Comparison of ENCODE assay signal across 19 cellular contexts in the genomic region with DNA sequence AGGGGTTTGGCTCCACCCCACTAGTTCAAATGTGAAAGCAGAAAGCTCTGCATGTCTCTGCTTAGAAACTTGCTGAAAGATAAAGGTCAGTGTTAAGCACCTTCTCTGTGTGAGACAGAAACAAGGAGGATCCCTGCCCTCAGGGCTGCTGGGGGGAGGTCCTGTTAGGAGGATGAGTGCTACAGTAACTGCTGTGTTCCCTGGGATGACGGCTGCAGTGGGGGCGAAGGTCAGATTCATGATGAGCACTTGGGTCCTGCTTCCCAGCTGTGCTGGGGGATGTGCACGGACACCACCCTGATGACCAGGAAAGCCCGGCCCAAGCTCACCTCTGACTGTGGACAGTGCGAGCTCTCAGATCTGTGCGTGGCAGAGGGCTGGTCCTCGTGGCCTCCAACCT.
DNase-seq lines count a peak whose midpoint lies in the region; ATAC-seq and TF ChIP-seq lines count a peak whose summit lies in the region.
"Had no signal": no experiment of that assay in that cellular context is flagged by ENCODE, and none has a peak within 500 bp of the region (broad histone marks: within the 10 kb centered on the region; RNA-seq: fewer than 3 reads in every experiment).

No MANE protein-coding gene starts in this region.

- intact Hi-C loops in body of pancreas (cut with DNase I) (no loop called here), left colon (cut with DNase I, micrococcal nuclease) (no loop called here), spleen (cut with DNase I; ENCODE audit: low total_unique reads) (no loop called here)

- H3K9me3 ChIP-seq in HUES6 (ENCODE audit: control insufficient read depth, insufficient read depth, low read depth, low read length) (peaks cover 16% of the 10 kb centered on the region), body of pancreas (no peaks in the 10 kb centered on the region), spleen (peaks cover 0 to 26% (median 12%) of the 10 kb centered on the region in 8 donors)
- no peaks in the 10 kb centered on the region for H3K9me3 ChIP-seq in CD8-positive, alpha-beta memory T cell (ENCODE audit: low read length)

- peak overlapping the region; percentile 39; the same call in 1 of the 2 replicates for H3K27ac ChIP-seq in HUES6 (ENCODE audit: low read depth, low read length)
- H3K27ac ChIP-seq in body of pancreas, result no peak overlapping the region
- H3K27ac ChIP-seq in spleen, result peak overlapping the region in 7 of 8 donors; percentile 32 to 77 (median 65)
- H3K27ac ChIP-seq in CD8-positive, alpha-beta memory T cell (ENCODE audit: low read depth, low read length), result no peak overlapping the region

- H3K4me1 Mint-ChIP-seq in CD8-positive, alpha-beta memory T cell, result no peaks in the 10 kb centered on the region
- H3K4me1 Mint-ChIP-seq: CD4-positive, alpha-beta memory T cell; T-helper 17 cell had no signal

- H3K4me3 Mint-ChIP-seq in CD8-positive, alpha-beta memory T cell, result no peak overlapping the region
- H3K4me3 Mint-ChIP-seq: activated CD8-positive, alpha-beta T cell treated with anti-CD3 and anti-CD28 coated beads, Interleukin-2, amount 10 ng/mL, durations not matched to agents 7 days and 5 days; activated T-cell treated with anti-CD3 and anti-CD28 coated beads, Interleukin-2, amount 50 U/mL, for 4 hours; CD4-positive, alpha-beta memory T cell; natural killer cell treated with Interleukin-12 subunit alpha and Interleukin-12 subunit beta and Interleukin-15 and Interleukin-18, amount 100 ng/mL, for 72 hours; T-helper 17 cell had no signal

- CTCF ChIA-PET in CD8-positive, alpha-beta memory T cell (lab: Charles Lee), result no interaction called here

- DNase-seq in body of pancreas (peak in 3 of 4 donors; percentile 4 to 9 (median 4)), left colon (peak in 1 of 2 donors; percentile 31), spleen (peak; percentile 74)
- no peak for DNase-seq in CD8-positive, alpha-beta memory T cell
- DNase-seq: activated CD8-positive, alpha-beta T cell treated with anti-CD3 and anti-CD28 coated beads, Interleukin-2, amount 10 ng/mL, durations not matched to agents 7 days and 5 days; activated T-cell treated with anti-CD3 and anti-CD28 coated beads, Interleukin-2, amount 50 U/mL, for 4 hours; CD4-positive, alpha-beta memory T cell; H7; NCI-H2081 treated with DMSO at 0.1 percent for 48 hours; NCI-H510A treated with DMSO at 0.1 percent for 48 hours; stimulated activated CD4-positive, alpha-beta T cell treated with anti-CD3 and anti-CD28 coated beads, Interleukin-15, amount 100 ng/mL, for 24 hours; stimulated activated naive CD4-positive, alpha-beta T cell treated with Interleukin-2 at 50 U/mL for 16 hours; T-helper 17 cell had no signal

- no peak overlapping the region for H3K27ac Mint-ChIP-seq in CD8-positive, alpha-beta memory T cell
- H3K27ac Mint-ChIP-seq: activated CD8-positive, alpha-beta T cell treated with anti-CD3 and anti-CD28 coated beads, Interleukin-2, amount 10 ng/mL, durations not matched to agents 7 days and 5 days; CD4-positive, alpha-beta memory T cell; natural killer cell treated with Interleukin-12 subunit alpha and Interleukin-12 subunit beta and Interleukin-15 and Interleukin-18, amount 100 ng/mL, for 72 hours; T-helper 17 cell had no signal

- peaks cover 7 to 11% of the 10 kb centered on the region in 2 donors for H3K27me3 Mint-ChIP-seq in CD8-positive, alpha-beta memory T cell

- POLR2A ChIA-PET in CD8-positive, alpha-beta memory T cell (lab: Charles Lee), result no interaction called here

- H3K4me3 ChIP-seq in HUES6 (ENCODE audit: low read depth, low read length) (0 out of 2 replicates have a peak overlapping the region, but pooled peaks have one; percentile 13), body of pancreas (no peak overlapping the region), spleen (no peak overlapping the region)
- no peak overlapping the region for H3K4me3 ChIP-seq in CD8-positive, alpha-beta memory T cell (ENCODE audit: low read length)
- H3K4me3 ChIP-seq: K562 had no signal

- peaks cover 0 to 19% (median 1%) of the 10 kb centered on the region in 3 donors for H3K36me3 Mint-ChIP-seq in CD8-positive, alpha-beta memory T cell
- H3K36me3 Mint-ChIP-seq: natural killer cell treated with Interleukin-12 subunit alpha and Interleukin-12 subunit beta and Interleukin-15 and Interleukin-18, amount 100 ng/mL, for 72 hours had no signal

- H3K4me1 ChIP-seq in HUES6 (ENCODE audit: control insufficient read depth, insufficient read depth, low read length) (peaks cover 45% of the 10 kb centered on the region), body of pancreas (no peaks in the 10 kb centered on the region), spleen (peaks cover 0 to 6% (median 0%) of the 10 kb centered on the region in 6 donors)
- H3K4me1 ChIP-seq in CD8-positive, alpha-beta memory T cell (ENCODE audit: insufficient read depth, low read length), result no peaks in the 10 kb centered on the region
- H3K4me1 ChIP-seq: breast epithelium had no signal

- no peak for TF ChIP-seq CTCF in body of pancreas (IDR thresholded peaks at IDR 0.05)
- no peak for TF ChIP-seq CTCF in spleen (IDR thresholded peaks at IDR 0.05 in 8 of 11, conservative IDR thresholded peaks at IDR 0.05 in 3 of 11)

- no peaks in the 10 kb centered on the region for H3K36me3 ChIP-seq in HUES6 (ENCODE audit: control insufficient read depth, insufficient read depth, low read length)
- no peaks in the 10 kb centered on the region for H3K36me3 ChIP-seq in body of pancreas (replicated peaks in 1 of 2; ENCODE audit: insufficient read depth in 1 of 2, low read depth in 2 of 2)
- H3K36me3 ChIP-seq in spleen, result no peaks in the 10 kb centered on the region
- no peaks in the 10 kb centered on the region for H3K36me3 ChIP-seq in CD8-positive, alpha-beta memory T cell (ENCODE audit: insufficient read depth, low read length)
- H3K36me3 ChIP-seq: breast epithelium had no signal

- TF ChIP-seq POLR2A in body of pancreas (IDR thresholded peaks at IDR 0.05) (no peak), spleen (IDR thresholded peaks at IDR 0.05) (no peak)

- WGBS in body of pancreas, 2 donors, result 80 to 86% methylated on average over 6 to 7 of the region's 7 CpGs
- WGBS in spleen, 5 donors, result 74 to 86% (median 82%) methylated on average over 4 to 7 of the region's 7 CpGs

- H3K9ac ChIP-seq in HUES6 (ENCODE audit: low read length), result no peak overlapping the region

- ATAC-seq in body of pancreas (no peak), left colon (peak; percentile 42), esophagus mucosa (no peak), GM18511 (IDR thresholded peaks at IDR 0.05; ENCODE audit: unreplicated experiment) (no peak)
- ATAC-seq: activated CD8-positive, alpha-beta T cell treated with anti-CD3 and anti-CD28 coated beads, Interleukin-2, amount 10 ng/mL, durations not matched to agents 7 days and 5 days; activated T-cell treated with anti-CD3 and anti-CD28 coated beads, Interleukin-2, amount 50 U/mL, for 4 hours; K562; natural killer cell treated with Interleukin-12 subunit alpha and Interleukin-12 subunit beta and Interleukin-15 and Interleukin-18, amount 100 ng/mL, for 72 hours; T-helper 17 cell had no signal

- H3K9me3 Mint-ChIP-seq in CD8-positive, alpha-beta memory T cell, result peaks cover 9 to 16% (median 12%) of the 10 kb centered on the region in 5 donors

- H3K27me3 ChIP-seq in HUES6 (ENCODE audit: control insufficient read depth, insufficient read depth, low read length), result no peaks in the 10 kb centered on the region
- H3K27me3 ChIP-seq in body of pancreas, result no peaks in the 10 kb centered on the region
- no peaks in the 10 kb centered on the region for H3K27me3 ChIP-seq in spleen (replicated peaks in 1 of 7)
- no peaks in the 10 kb centered on the region for H3K27me3 ChIP-seq in CD8-positive, alpha-beta memory T cell (ENCODE audit: insufficient read depth, low read length, poor library complexity, severe bottlenecking)
- H3K27me3 ChIP-seq: breast epithelium had no signal

Comparison
In these comparisons a context has a peak if more than half of its experiments do, and no peak if none do; other contexts are left out.
1. H3K27ac ChIP-seq: peak in HUES6 (single experiment) and spleen (7 of 8); none in body of pancreas (0 of 4) and CD8-positive, alpha-beta memory T cell (single experiment).
2. DNase-seq: peak in body of pancreas (3 of 4) and spleen (single experiment); none in CD8-positive, alpha-beta memory T cell (0 of 5).